ENCODE assay signal across 8 cellular contexts in the genomic region with DNA sequence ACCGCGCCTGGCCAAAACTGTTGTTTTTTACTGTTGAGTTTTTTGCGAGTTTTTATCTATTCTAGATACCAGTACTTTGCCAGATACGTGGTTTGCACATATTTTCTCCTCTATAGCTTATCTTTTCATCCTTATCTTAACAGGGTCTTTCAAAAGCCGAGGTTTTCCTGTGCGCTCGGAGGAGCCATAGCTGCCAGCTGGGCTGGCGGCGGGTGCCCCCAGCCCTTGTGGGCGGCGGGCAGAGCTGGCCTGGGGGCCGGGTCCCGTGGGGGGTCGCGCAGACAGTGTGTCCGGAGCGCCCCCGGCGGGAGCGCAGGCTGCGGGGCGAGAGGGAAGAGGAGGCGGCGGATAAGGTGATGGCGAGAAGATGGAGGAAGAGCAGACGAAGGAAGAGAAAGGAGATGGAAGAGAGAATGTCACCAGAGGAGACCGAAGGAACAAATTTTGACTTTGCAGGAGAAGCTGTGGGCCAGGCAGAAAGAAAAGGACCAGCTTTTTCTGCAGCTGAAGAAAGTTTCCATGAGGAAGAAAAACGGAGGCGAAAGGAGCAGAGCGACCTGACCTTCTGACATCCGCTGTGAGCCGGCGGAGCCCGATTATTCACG. TPM values are rescaled to one million over a fixed set of nuclear protein-coding genes. Genes with fewer than 3 reads are reported as not detected.
DNase-seq lines count a peak whose midpoint lies in the region; ATAC-seq, FAIRE-seq and TF ChIP-seq lines count a peak whose summit lies in the region.

No MANE protein-coding gene starts in this region.

- H3K4me3 ChIP-seq in kidney (ENCODE audit: low read length in 2 of 2) (peak overlapping the region; percentile 69 to 86), stomach smooth muscle (ENCODE audit: low read length in 2 of 2) (peak overlapping the region; percentile 60 to 69)

- H3K4me1 ChIP-seq in kidney (ENCODE audit: control insufficient read depth in 1 of 2, insufficient read depth in 1 of 2, low read depth in 1 of 2, low read length in 2 of 2) = no peaks in the 10 kb centered on the region
- peaks cover 7% of the 10 kb centered on the region for H3K4me1 ChIP-seq in stomach smooth muscle (ENCODE audit: control insufficient read depth, insufficient read depth, low read length)

- FAIRE-seq in kidney (lab: Jason Lieb, UNC) = no peak

- H3K27ac Mint-ChIP-seq in activated T-helper 2 cell treated with anti-CD3 and anti-CD28 coated beads, Interferon-gamma antibody, Interleukin-2, Interleukin-4, amounts not matched to agents 10 μg/mL and 5 μg/mL and 100 μg/mL, durations not matched to agents 14 hours and 24 hours and 36 hours = peak overlapping the region; percentile 84

- H3K27me3 Mint-ChIP-seq in activated T-helper 2 cell treated with anti-CD3 and anti-CD28 coated beads, Interferon-gamma antibody, Interleukin-2, Interleukin-4, amounts not matched to agents 10 μg/mL and 5 μg/mL and 100 μg/mL, durations not matched to agents 14 hours and 24 hours and 36 hours (ENCODE audit: low read depth) = no peaks in the 10 kb centered on the region

- peak overlapping the region; percentile 82 for H3K4me3 Mint-ChIP-seq in activated T-helper 2 cell treated with anti-CD3 and anti-CD28 coated beads, Interferon-gamma antibody, Interleukin-2, Interleukin-4, amounts not matched to agents 10 μg/mL and 5 μg/mL and 100 μg/mL, durations not matched to agents 14 hours and 24 hours and 36 hours (ENCODE audit: low read depth)

- peak; percentile 23 for ATAC-seq in HG02973 (IDR thresholded peaks at IDR 0.05; ENCODE audit: unreplicated experiment)

- intact Hi-C loops in activated T-helper 2 cell treated with anti-CD3 and anti-CD28 coated beads, Interferon-gamma antibody, Interleukin-2, Interleukin-4, amounts not matched to agents 10 μg/mL and 5 μg/mL and 100 μg/mL, durations not matched to agents 14 hours and 24 hours and 36 hours (cut with micrococcal nuclease) = loop anchor here (1.0 kb wide), 1 partner anchor 11 kb away; a partner anchor contains a TSS
- intact Hi-C loops in kidney (cut with DNase I) = no loop called here

- peaks cover 4 to 9% of the 10 kb centered on the region in 2 donors for H3K27me3 ChIP-seq in stomach smooth muscle (ENCODE audit: control insufficient read depth in 1 of 2, insufficient read depth in 2 of 2, low read length in 2 of 2)

- H3K4me1 Mint-ChIP-seq in activated T-helper 2 cell treated with anti-CD3 and anti-CD28 coated beads, Interferon-gamma antibody, Interleukin-2, Interleukin-4, amounts not matched to agents 10 μg/mL and 5 μg/mL and 100 μg/mL, durations not matched to agents 14 hours and 24 hours and 36 hours (ENCODE audit: low read depth) = peaks cover 11% of the 10 kb centered on the region

- TF ChIP-seq CTCF in kidney (IDR thresholded peaks at IDR 0.05; ENCODE audit: borderline replicate concordance, extremely low read depth, insufficient read depth) = no peak

- H3K36me3 Mint-ChIP-seq in activated T-helper 2 cell treated with anti-CD3 and anti-CD28 coated beads, Interferon-gamma antibody, Interleukin-2, Interleukin-4, amounts not matched to agents 10 μg/mL and 5 μg/mL and 100 μg/mL, durations not matched to agents 14 hours and 24 hours and 36 hours (ENCODE audit: low read depth) = no peaks in the 10 kb centered on the region

- no peaks in the 10 kb centered on the region for H3K9me3 Mint-ChIP-seq in activated T-helper 2 cell treated with anti-CD3 and anti-CD28 coated beads, Interferon-gamma antibody, Interleukin-2, Interleukin-4, amounts not matched to agents 10 μg/mL and 5 μg/mL and 100 μg/mL, durations not matched to agents 14 hours and 24 hours and 36 hours

- H3K9ac ChIP-seq in kidney (ENCODE audit: low read length in 2 of 2) (peak overlapping the region; percentile 16 to 65), stomach smooth muscle (ENCODE audit: low read length in 2 of 2) (peak overlapping the region; percentile 13 to 48)

- peak; percentile 6 for DNase-seq in activated gamma-delta T cell treated with Interleukin-2 at 50 U/mL for 16 hours
- DNase-seq in activated gamma-delta T cell (lab: John Stamatoyannopoulos, UW) = no peak
- DNase-seq in activated T-helper 2 cell treated with anti-CD3 and anti-CD28 coated beads, Interferon-gamma antibody, Interleukin-2, Interleukin-4, amounts not matched to agents 10 μg/mL and 5 μg/mL and 100 μg/mL, durations not matched to agents 14 hours and 24 hours and 36 hours (ENCODE audit: low spot score) = no peak
- DNase-seq in kidney = no peak
- DNase-seq in HuH-7 (ENCODE audit: low spot score) = no peak
- no peak for DNase-seq in cerebellar nuclear complex (lab: John Stamatoyannopoulos, UW)

- H3K9me3 ChIP-seq in kidney (ENCODE audit: control insufficient read depth in 1 of 2, low read length in 2 of 2) = no peaks in the 10 kb centered on the region
- H3K9me3 ChIP-seq in stomach smooth muscle (ENCODE audit: control insufficient read depth in 2 of 2, low read length in 2 of 2) = no peaks in the 10 kb centered on the region

- H3K36me3 ChIP-seq in kidney (ENCODE audit: control insufficient read depth in 1 of 2, insufficient read depth in 2 of 2, low read length in 2 of 2) = no peaks in the 10 kb centered on the region
- H3K36me3 ChIP-seq in stomach smooth muscle (ENCODE audit: control insufficient read depth in 2 of 2, insufficient read depth in 2 of 2, low read length in 2 of 2) = no peaks in the 10 kb centered on the region

- no peak overlapping the region for H3K27ac ChIP-seq in kidney (ENCODE audit: low read depth in 2 of 2, low read length in 2 of 2)
- no peak overlapping the region for H3K27ac ChIP-seq in stomach smooth muscle (ENCODE audit: low read length)

RNA-seq across cellular contexts. Expression of a gene that starts 11.0 kb away (rescaled TPM):
- total RNA-seq in activated T-helper 2 cell treated with anti-CD3 and anti-CD28 coated beads, Interferon-gamma antibody, Interleukin-2, Interleukin-4, amounts not matched to agents 10 μg/mL and 5 μg/mL and 100 μg/mL, durations not matched to agents 14 hours and 24 hours and 36 hours = 445 and 450 TPM in 2 replicates
- 333 TPM for total RNA-seq in kidney
- 310 TPM for polyA plus RNA-seq in kidney (ENCODE audit: insufficient read depth, low read depth, low replicate concordance)

RNA-seq across cellular contexts. Expression of a gene that starts 33.9 kb away (rescaled TPM):
- total RNA-seq in activated T-helper 2 cell treated with anti-CD3 and anti-CD28 coated beads, Interferon-gamma antibody, Interleukin-2, Interleukin-4, amounts not matched to agents 10 μg/mL and 5 μg/mL and 100 μg/mL, durations not matched to agents 14 hours and 24 hours and 36 hours = 97.2 and 105 TPM in 2 replicates
- 8.9 TPM for total RNA-seq in kidney
- 11.1 TPM for polyA plus RNA-seq in kidney (ENCODE audit: insufficient read depth, low read depth, low replicate concordance)

RNA-seq across cellular contexts. Expression of a gene that starts 55.2 kb away (rescaled TPM):
- total RNA-seq in activated T-helper 2 cell treated with anti-CD3 and anti-CD28 coated beads, Interferon-gamma antibody, Interleukin-2, Interleukin-4, amounts not matched to agents 10 μg/mL and 5 μg/mL and 100 μg/mL, durations not matched to agents 14 hours and 24 hours and 36 hours = not detected in 2 replicates
- 8.7 TPM for total RNA-seq in kidney
- polyA plus RNA-seq in kidney (ENCODE audit: insufficient read depth, low read depth, low replicate concordance) = 710 TPM
